Comparison of ENCODE assay signal across 19 cellular contexts in the genomic region with DNA sequence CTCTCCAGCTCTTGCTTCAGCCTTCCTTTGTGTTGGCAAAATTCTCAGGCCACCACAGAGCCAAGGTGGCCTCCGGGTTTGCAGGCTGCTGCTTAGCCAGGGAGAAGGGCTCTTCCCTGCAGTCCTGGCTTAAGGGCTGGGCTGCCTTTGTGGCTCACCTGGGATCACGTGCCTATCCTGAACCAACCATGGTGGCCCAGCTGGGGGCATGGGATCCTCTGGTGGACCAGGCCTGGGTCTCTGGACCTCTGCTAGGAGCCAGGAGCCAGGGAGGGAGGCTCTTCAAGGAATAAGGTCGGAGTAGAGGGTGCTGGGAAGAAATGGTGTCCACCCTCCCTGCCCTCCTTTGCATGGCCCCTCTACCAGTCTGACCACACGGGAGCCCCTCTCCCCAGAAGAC. TPM values are rescaled to one million over a fixed set of nuclear protein-coding genes. Genes with fewer than 3 reads are reported as not detected.
DNase-seq lines count a peak whose midpoint lies in the region; ATAC-seq and TF ChIP-seq lines count a peak whose summit lies in the region.
"Had no signal": no experiment of that assay in that cellular context is flagged by ENCODE, and none has a peak within 500 bp of the region (broad histone marks: within the 10 kb centered on the region; RNA-seq: fewer than 3 reads in every experiment).

No MANE protein-coding gene starts in this region.

- H3K27ac ChIP-seq in BLaER1 (peak overlapping the region; percentile 65), HEK293 (ENCODE audit: extremely low read depth, low read depth, low read length) (no peak overlapping the region), neuronal stem cell (replicated peaks; ENCODE audit: low read length) (no peak overlapping the region)

- H2BK5ac ChIP-seq in neuronal stem cell (ENCODE audit: low read length): no peak overlapping the region

- TF ChIP-seq CTCF in HEK293 (tag by site-specific recombination; IDR thresholded peaks at IDR 0.05) (no peak), WTC11 (IDR thresholded peaks at IDR 0.05) (no peak), omental fat pad (IDR thresholded peaks at IDR 0.05) (no peak)

- CTCF ChIA-PET in HEK293 (lab: Yijun Ruan, JAX): interaction anchor here (1.4 kb wide), 1 partner anchor 410 kb away, joined by 5 read pairs; no protein-coding TSS in a partner anchor
- CTCF ChIA-PET in WTC11 (lab: Charles Lee): interaction anchor here (1.0 to 2.2 kb wide), 4 partner anchors 10 to 79 kb away, joined by 3 to 6 read pairs (median 4); no protein-coding TSS in a partner anchor

- peak overlapping the region; percentile 11 for H2BK15ac ChIP-seq in neuronal stem cell (ENCODE audit: low read length)

- H3K9me3 ChIP-seq in BLaER1: peaks cover 7% of the 10 kb centered on the region
- H3K9me3 ChIP-seq in HEK293 (ENCODE audit: control insufficient read depth, insufficient read depth, low read depth, low read length): no peaks in the 10 kb centered on the region
- H3K9me3 ChIP-seq in neuronal stem cell (replicated peaks in 1 of 2; ENCODE audit: control insufficient read depth in 2 of 2, insufficient read depth in 1 of 2, low read depth in 1 of 2, low read length in 2 of 2): peaks cover 0 to 4% of the 10 kb centered on the region in 2 donors
- H3K9me3 ChIP-seq: BE2C had no signal

- H3K14ac ChIP-seq in neuronal stem cell (ENCODE audit: low read length): no peak overlapping the region

- no peak overlapping the region for H3K27ac Mint-ChIP-seq in WTC11
- H3K27ac Mint-ChIP-seq: CD14-positive monocyte, HFFc6 had no signal

- DNase-seq in WTC11 (ENCODE audit: low spot score): no peak
- DNase-seq in neuronal stem cell (ENCODE audit: low spot score): no peak
- no peak for DNase-seq in AG20443 (ENCODE audit: low spot score)
- DNase-seq in stimulated activated CD8-positive, alpha-beta memory T cell treated with anti-CD3 and anti-CD28 coated beads, Interleukin-4, amount 100 ng/mL, for 48 hours: no peak
- DNase-seq in omental fat pad (ENCODE audit: low spot score): no peak
- DNase-seq: BE2C; CD4-positive, alpha-beta memory T cell; DMS153; DMS79 treated with DMSO at 0.1 percent for 48 hours; GF-D8; HCEC 1CT; HFFc6; KG1 had no signal

- no peaks in the 10 kb centered on the region; the same call in 1 of the 2 replicates for H3K27me3 Mint-ChIP-seq in WTC11 (ENCODE audit: low read depth)

- H3K36me3 ChIP-seq in BLaER1: no peaks in the 10 kb centered on the region
- H3K36me3 ChIP-seq in HEK293 (ENCODE audit: control insufficient read depth in 2 of 2, insufficient read depth in 1 of 2, low read length in 2 of 2): no peaks in the 10 kb centered on the region
- H3K36me3 ChIP-seq in neuronal stem cell (replicated peaks in 1 of 2; ENCODE audit: control insufficient read depth in 2 of 2, insufficient read depth in 2 of 2, low read length in 2 of 2): no peaks in the 10 kb centered on the region
- H3K36me3 ChIP-seq: BE2C had no signal

- peaks cover 14% of the 10 kb centered on the region for H3K9me3 Mint-ChIP-seq in WTC11

- H4K91ac ChIP-seq in neuronal stem cell (ENCODE audit: low read depth, low read length, poor library complexity): no peak overlapping the region

- H4K20me1 ChIP-seq in BLaER1: no peaks in the 10 kb centered on the region

- no peak overlapping the region for H3K18ac ChIP-seq in neuronal stem cell (ENCODE audit: low read length)

- H2AK5ac ChIP-seq in neuronal stem cell (ENCODE audit: low read depth, low read length): no peak overlapping the region

- H3K4me1 Mint-ChIP-seq in WTC11: peaks cover 13% of the 10 kb centered on the region

- no peak overlapping the region for H2BK120ac ChIP-seq in neuronal stem cell (ENCODE audit: low read depth, low read length)

- ATAC-seq in WTC11: no peak
- no peak for ATAC-seq in omental fat pad (ENCODE audit: low FRiP score)
- ATAC-seq in GM21723 (IDR thresholded peaks at IDR 0.05; ENCODE audit: unreplicated experiment): no peak
- ATAC-seq: HepG2 had no signal

- H3K4me1 ChIP-seq in BLaER1: peaks cover 96% of the 10 kb centered on the region
- H3K4me1 ChIP-seq in HEK293 (ENCODE audit: control insufficient read depth, insufficient read depth, low read length): no peaks in the 10 kb centered on the region
- H3K4me1 ChIP-seq in neuronal stem cell (ENCODE audit: control insufficient read depth in 2 of 2, insufficient read depth in 1 of 2, low read depth in 1 of 2, low read length in 2 of 2): peaks cover 0 to 3% of the 10 kb centered on the region in 2 donors

- H3K4me3 Mint-ChIP-seq in WTC11: no peak overlapping the region
- H3K4me3 Mint-ChIP-seq: CD14-positive monocyte; CD4-positive, alpha-beta memory T cell; HFFc6; IgD-negative memory B cell had no signal

- H3K4me3 ChIP-seq in BLaER1: no peak overlapping the region
- H3K4me3 ChIP-seq in HEK293 (ENCODE audit: low read depth, low read length): no peak overlapping the region
- H3K4me3 ChIP-seq in neuronal stem cell (ENCODE audit: low read length in 2 of 2): no peak overlapping the region

- H2AFZ ChIP-seq in neuronal stem cell (ENCODE audit: low read length): no peak overlapping the region

- H3K9ac ChIP-seq in BLaER1: peak overlapping the region; percentile 23; the same call in 1 of the 2 replicates
- no peak overlapping the region for H3K9ac ChIP-seq in neuronal stem cell (ENCODE audit: low read depth, low read length, poor library complexity)

- no CpG with 5 or more reads among the region's 4 CpGs for WGBS in neuronal stem cell (ENCODE audit: extremely low coverage in 2 of 2, insufficient read length in 2 of 2, insufficient replicate concordance in 1 of 2), 2 donors

- H3K36me3 Mint-ChIP-seq in WTC11: peaks cover 2% of the 10 kb centered on the region; the same call in 1 of the 2 replicates
- H3K36me3 Mint-ChIP-seq: CD14-positive monocyte; CD4-positive, alpha-beta memory T cell had no signal

- no peak overlapping the region for H2BK12ac ChIP-seq in neuronal stem cell (ENCODE audit: low read length)

- no peak overlapping the region for H3K23ac ChIP-seq in neuronal stem cell (ENCODE audit: low read depth, low read length, poor library complexity)

- POLR2A ChIA-PET in HEK293 (lab: Yijun Ruan, JAX): interaction anchor here (0.6 kb wide), 1 partner anchor 243 kb away, joined by 4 read pairs; no protein-coding TSS in a partner anchor
- POLR2A ChIA-PET in WTC11 (lab: Charles Lee): no interaction called here

- H3K27me3 ChIP-seq in BLaER1 (no peaks in the 10 kb centered on the region), neuronal stem cell (ENCODE audit: control insufficient read depth in 3 of 3, insufficient read depth in 3 of 3, low read depth in 1 of 3, low read length in 3 of 3) (no peaks in the 10 kb centered on the region)
- H3K27me3 ChIP-seq: BE2C had no signal

- H3K4me2 ChIP-seq in BLaER1: peak overlapping the region; percentile 80
- no peak overlapping the region for H3K4me2 ChIP-seq in neuronal stem cell (ENCODE audit: insufficient read depth, low read length, poor library complexity, severe bottlenecking)

- no peaks in the 10 kb centered on the region for H3K79me1 ChIP-seq in neuronal stem cell (ENCODE audit: low read depth, low read length)

- no peak overlapping the region for H4K8ac ChIP-seq in neuronal stem cell (ENCODE audit: low read depth, low read length)

- no peak overlapping the region for H3K4ac ChIP-seq in neuronal stem cell (ENCODE audit: low read length)

TF ChIP-seq in HEK293, 187 proteins besides CTCF, POLR2A, EP300 and RAD21:
- TF ChIP-seq ZNF837 (tag by site-specific recombination; IDR thresholded peaks at IDR 0.05) (no peak), GLIS1 (tag by site-specific recombination; IDR thresholded peaks at IDR 0.05) (peak; percentile 28; the same call in 1 of the 2 replicates)

TF ChIP-seq in WTC11, 78 proteins besides CTCF, POLR2A, EP300 and RAD21:
- TF ChIP-seq TP53 (CRISPR knock-in tag; IDR thresholded peaks at IDR 0.05) (no peak), ZNF121 (CRISPR knock-in tag; IDR thresholded peaks at IDR 0.05) (no peak), ZNF219 (CRISPR knock-in tag; IDR thresholded peaks at IDR 0.05; ENCODE audit: borderline replicate concordance) (no peak)
- TF ChIP-seq, protein P1, sequence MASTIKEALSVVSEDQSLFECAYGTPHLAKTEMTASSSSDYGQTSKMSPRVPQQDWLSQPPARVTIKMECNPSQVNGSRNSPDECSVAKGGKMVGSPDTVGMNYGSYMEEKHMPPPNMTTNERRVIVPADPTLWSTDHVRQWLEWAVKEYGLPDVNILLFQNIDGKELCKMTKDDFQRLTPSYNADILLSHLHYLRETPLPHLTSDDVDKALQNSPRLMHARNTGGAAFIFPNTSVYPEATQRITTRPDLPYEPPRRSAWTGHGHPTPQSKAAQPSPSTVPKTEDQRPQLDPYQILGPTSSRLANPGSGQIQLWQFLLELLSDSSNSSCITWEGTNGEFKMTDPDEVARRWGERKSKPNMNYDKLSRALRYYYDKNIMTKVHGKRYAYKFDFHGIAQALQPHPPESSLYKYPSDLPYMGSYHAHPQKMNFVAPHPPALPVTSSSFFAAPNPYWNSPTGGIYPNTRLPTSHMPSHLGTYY (CRISPR knock-in tag; IDR thresholded peaks at IDR 0.05): no peak
- TF ChIP-seq, protein P2, sequence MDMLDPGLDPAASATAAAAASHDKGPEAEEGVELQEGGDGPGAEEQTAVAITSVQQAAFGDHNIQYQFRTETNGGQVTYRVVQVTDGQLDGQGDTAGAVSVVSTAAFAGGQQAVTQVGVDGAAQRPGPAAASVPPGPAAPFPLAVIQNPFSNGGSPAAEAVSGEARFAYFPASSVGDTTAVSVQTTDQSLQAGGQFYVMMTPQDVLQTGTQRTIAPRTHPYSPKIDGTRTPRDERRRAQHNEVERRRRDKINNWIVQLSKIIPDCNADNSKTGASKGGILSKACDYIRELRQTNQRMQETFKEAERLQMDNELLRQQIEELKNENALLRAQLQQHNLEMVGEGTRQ (CRISPR knock-in tag; IDR thresholded peaks at IDR 0.05): peak; percentile 29; the same call in 1 of the 2 replicates

RNA-seq across cellular contexts. Expression of gene CACNA1I, which starts 43.9 kb away (rescaled TPM):
- total RNA-seq in WTC11 (2021): 2.1 to 2.9 TPM (median 2.3 TPM) in 3 replicates
- 0.21 TPM for polyA plus RNA-seq in neuronal stem cell (2013, experiment 1 of 2)
- 0.18 TPM for polyA plus RNA-seq in neuronal stem cell (2013, experiment 2 of 2)
- under 1 TPM; 0.09 to 0.38 (median 0.26) TPM for total RNA-seq in omental fat pad
- total RNA-seq: HepG2, HFFc6 had no signal
- polyA plus RNA-seq: CD14-positive monocyte, HepG2 had no signal
